ENCODE assay signal across 21 cellular contexts in genomic region chr7:36583318-36583717, GRCh38.
DNase-seq lines count a peak whose midpoint lies in the region; ATAC-seq and TF ChIP-seq lines count a peak whose summit lies in the region.
"Had no signal": no experiment of that assay in that cellular context is flagged by ENCODE, and none has a peak within 500 bp of the region (broad histone marks: within the 10 kb centered on the region; RNA-seq: fewer than 3 reads in every experiment).

No MANE protein-coding gene starts in this region.

- TF ChIP-seq CTCF in astrocyte of the spinal cord (IDR thresholded peaks at IDR 0.05; ENCODE audit: low read depth, low read length) (no peak), esophagus squamous epithelium (IDR thresholded peaks at IDR 0.05) (no peak)

- TF ChIP-seq POLR2A in esophagus squamous epithelium (IDR thresholded peaks at IDR 0.05), result no peak

- no peaks in the 10 kb centered on the region for H3K4me1 ChIP-seq in esophagus squamous epithelium

- H3K27me3 ChIP-seq in MG63 (no peaks in the 10 kb centered on the region), esophagus squamous epithelium (no peaks in the 10 kb centered on the region)
- H3K27me3 ChIP-seq: cardiac muscle cell had no signal

- H3K27ac ChIP-seq in esophagus squamous epithelium, result no peak overlapping the region
- H3K27ac ChIP-seq: C4-2B, cardiac muscle cell had no signal

- H3K36me3 ChIP-seq in MG63 (no peaks in the 10 kb centered on the region), esophagus squamous epithelium (no peaks in the 10 kb centered on the region)
- H3K36me3 ChIP-seq: cardiac muscle cell had no signal

- peak; percentile 46 to 53 for ATAC-seq in activated CD4-positive, CD25-positive, alpha-beta regulatory T cell treated with anti-CD3 and anti-CD28 coated beads, Interleukin-2, amount 50 U/mL, for 24 hours
- ATAC-seq: mucosa of descending colon, T-helper 17 cell, WTC11 had no signal

- no peaks in the 10 kb centered on the region for H3K9me3 ChIP-seq in MG63
- H3K9me3 ChIP-seq in esophagus squamous epithelium, result no peaks in the 10 kb centered on the region
- H3K9me3 ChIP-seq: mucosa of descending colon had no signal

- in situ Hi-C loops in astrocyte of the spinal cord (cut with HindIII; ENCODE audit: low sequenced_read_pairs), result no loop called here

- H3K4me3 ChIP-seq in astrocyte of the spinal cord (ENCODE audit: low read depth, low read length), result no peak overlapping the region
- no peak overlapping the region for H3K4me3 ChIP-seq in MG63
- no peak overlapping the region for H3K4me3 ChIP-seq in esophagus squamous epithelium
- H3K4me3 ChIP-seq: cardiac muscle cell, mucosa of descending colon had no signal

- 21 to 50% methylated on average over 1 of the region's 1 CpG for WGBS in esophagus squamous epithelium, 2 donors

- intact Hi-C loops in esophagus squamous epithelium (cut with DNase I), result no loop called here

- DNase-seq in activated CD4-positive, CD25-positive, alpha-beta regulatory T cell (lab: John Stamatoyannopoulos, UW), result no peak
- DNase-seq in HT1080 (ENCODE audit: low read depth) (peak; percentile 59), astrocyte of the spinal cord (ENCODE audit: low read depth, low spot score) (peak; percentile 31), kidney tubule cell (ENCODE audit: low spot score) (peak; percentile 46), NCI-H2029 treated with DMSO at 0.1 percent for 48 hours (lab: John Stamatoyannopoulos, UW) (no peak), MG63 (no peak), esophagus squamous epithelium (lab: John Stamatoyannopoulos, UW) (no peak)
- DNase-seq: activated naive CD4-positive, alpha-beta T cell treated with anti-CD3 and anti-CD28 coated beads for 36 hours; DMS153; effector CD8-positive, alpha-beta T cell; H9; Kasumi-1; mucosa of descending colon; NCI-H1436; NCI-H2227 treated with DMSO at 0.1 percent for 48 hours; SHP77 treated with DMSO at 0.1 percent for 48 hours; T-helper 17 cell had no signal

Comparison
In these comparisons a context has a peak if more than half of its experiments do, and no peak if none do; other contexts are left out.
1. DNase-seq: peak in HT1080 (single experiment), astrocyte of the spinal cord (single experiment) and kidney tubule cell (single experiment); none in activated CD4-positive, CD25-positive, alpha-beta regulatory T cell (0 of 4), NCI-H2029 treated with DMSO at 0.1 percent for 48 hours (single experiment), MG63 (single experiment) and esophagus squamous epithelium (single experiment).